ENCODE assay signal across 9 cellular contexts in genomic region chr15:97745481-97746071, GRCh38.
DNase-seq lines count a peak whose midpoint lies in the region; ATAC-seq and TF ChIP-seq lines count a peak whose summit lies in the region.
"Had no signal": no experiment of that assay in that cellular context is flagged by ENCODE, and none has a peak within 500 bp of the region (broad histone marks: within the 10 kb centered on the region; RNA-seq: fewer than 3 reads in every experiment).

No MANE protein-coding gene starts in this region.

- intact Hi-C loops in lower leg skin (cut with DNase I; ENCODE audit: low total_unique reads), result no loop called here

- TF ChIP-seq POLR2A in erythroblast (IDR thresholded peaks at IDR 0.05; ENCODE audit: low read length) (no peak), lower leg skin (IDR thresholded peaks at IDR 0.05) (no peak)

- no peak overlapping the region for H3K4me3 ChIP-seq in lower leg skin (ENCODE audit: low read depth, poor library complexity, severe bottlenecking)

- DNase-seq in DMS114 treated with DMSO at 0.1 percent for 48 hours (lab: John Stamatoyannopoulos, UW; ENCODE audit: unreplicated experiment) (peak; percentile 32), RKO (ENCODE audit: low spot score) (peak; percentile 59), erythroblast (lab: John Stamatoyannopoulos, UW) (peak; percentile 16 to 48), lower leg skin (ENCODE audit: low spot score in 2 of 2) (no peak), amygdala (lab: John Stamatoyannopoulos, UW) (no peak)
- peak in 2 of 3 donors; percentile 6 to 20 for DNase-seq in stimulated activated CD4-positive, alpha-beta T cell treated with anti-CD3 and anti-CD28 coated beads, TNF-alpha, amount 100 ng/mL, for 48 hours (ENCODE audit: low read depth in 3 of 3)
- DNase-seq: activated B cell treated with CpG ODN at 0.5 μM for 24 hours had no signal

- 61 to 67% methylated on average over 8 of the region's 8 CpGs for WGBS in lower leg skin, 2 donors

- peak; percentile 91 for ATAC-seq in GM19043 (IDR thresholded peaks at IDR 0.05; ENCODE audit: low read depth, unreplicated experiment)
- ATAC-seq in HG03139 (IDR thresholded peaks at IDR 0.05; ENCODE audit: unreplicated experiment), result peak; percentile 80

- TF ChIP-seq CTCF in lower leg skin (IDR thresholded peaks at IDR 0.05), result no peak

Comparison
In these comparisons a context has a peak if more than half of its experiments do, and no peak if none do; other contexts are left out.
1. DNase-seq: peak in DMS114 treated with DMSO at 0.1 percent for 48 hours (single experiment), RKO (single experiment), erythroblast (2 of 2) and stimulated activated CD4-positive, alpha-beta T cell treated with anti-CD3 and anti-CD28 coated beads, TNF-alpha, amount 100 ng/mL, for 48 hours (2 of 3); none in lower leg skin (0 of 2) and amygdala (0 of 56).